8 cellular contexts compared by ENCODE assay signal in the genomic region with DNA sequence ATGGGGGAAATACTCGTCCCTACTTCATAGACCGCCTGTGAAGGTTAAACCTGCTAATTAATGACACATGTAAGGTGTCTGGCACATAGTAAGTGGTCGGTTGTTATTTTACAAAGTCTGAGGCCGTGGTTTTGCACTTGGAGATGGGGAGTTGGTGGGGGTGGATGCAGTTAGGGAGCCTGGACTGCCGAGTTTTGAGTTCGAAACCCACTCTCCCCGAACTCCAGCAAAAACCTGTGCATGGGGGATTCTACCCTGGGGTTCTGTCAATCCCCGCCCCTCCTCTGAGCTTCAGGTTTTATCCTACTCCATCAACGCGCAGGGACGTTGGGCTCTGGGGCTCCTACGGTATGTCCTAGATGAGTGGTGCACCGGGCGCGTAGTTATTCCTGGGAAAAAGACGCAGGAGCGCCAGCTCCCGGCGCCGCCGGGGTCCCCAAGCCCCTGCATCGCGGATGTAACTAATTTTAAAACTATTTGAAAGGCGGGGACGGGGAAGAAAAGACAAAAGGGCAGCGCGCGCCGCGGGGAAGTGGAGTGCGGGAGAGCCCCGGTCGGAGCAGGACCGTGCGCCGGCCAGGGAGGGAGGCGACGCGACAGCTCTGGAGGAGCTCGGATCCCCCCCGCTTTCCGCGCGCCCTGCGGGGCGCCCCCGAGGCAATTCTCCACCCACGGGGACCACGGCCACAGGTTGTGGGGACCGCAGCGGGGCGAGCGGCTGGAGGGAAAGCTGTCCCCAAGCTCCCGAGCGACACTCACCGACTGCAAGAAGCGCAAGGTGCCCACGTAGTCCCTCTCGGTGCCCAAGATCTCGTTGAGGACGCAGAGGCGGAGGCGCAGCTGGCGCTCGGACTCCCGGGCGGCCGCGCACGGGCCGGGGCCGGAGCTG.
DNase-seq lines count a peak whose midpoint lies in the region; TF ChIP-seq lines count a peak whose summit lies in the region.

No MANE protein-coding gene starts in this region.

- no peak for TF ChIP-seq CTCF in HFF-Myc (IDR thresholded peaks at IDR 0.05; ENCODE audit: low read depth, low read length, missing control alignments)
- TF ChIP-seq CTCF in astrocyte of the cerebellum (IDR thresholded peaks at IDR 0.05; ENCODE audit: low read depth, low read length, missing control alignments), result no peak

- no peaks in the 10 kb centered on the region for H3K27me3 ChIP-seq in layer of hippocampus (ENCODE audit: control insufficient read depth, insufficient read depth, low read length)

- DNase-seq in NCI-H1417 (lab: John Stamatoyannopoulos, UW), result peak in 2 of 3 experiments; percentile 20 to 45
- DNase-seq in NCI-H1417 treated with DMSO at 0.1 percent for 48 hours (lab: John Stamatoyannopoulos, UW), result no peak
- DNase-seq in HFF-Myc (ENCODE audit: extremely low read depth, low read depth), result no peak
- peak; percentile 62 for DNase-seq in NCI-H526 treated with DMSO at 0.1 percent for 48 hours (lab: John Stamatoyannopoulos, UW)
- DNase-seq in astrocyte of the cerebellum (ENCODE audit: low read depth), result no peak
- peak; percentile 44 for DNase-seq in stimulated activated naive CD4-positive, alpha-beta T cell treated with Interleukin-2 at 50 U/mL for 16 hours (lab: John Stamatoyannopoulos, UW)
- DNase-seq in GOT3 (lab: John Stamatoyannopoulos, UW), result no peak

- H3K27ac ChIP-seq in layer of hippocampus (ENCODE audit: low read depth, low read length), result peak overlapping the region; percentile 89

- H3K4me3 ChIP-seq in HFF-Myc (replicated peaks; ENCODE audit: low read depth, low read length) (peak overlapping the region; percentile 60), astrocyte of the cerebellum (ENCODE audit: low read depth, low read length) (peak overlapping the region; percentile 68)

- in situ Hi-C loops in astrocyte of the cerebellum (cut with HindIII; ENCODE audit: low sequenced_read_pairs), result no loop called here

Comparison
In these comparisons a context has a peak if more than half of its experiments do, and no peak if none do; other contexts are left out.
1. DNase-seq: peak in NCI-H1417 (2 of 3), NCI-H526 treated with DMSO at 0.1 percent for 48 hours (single experiment) and stimulated activated naive CD4-positive, alpha-beta T cell treated with Interleukin-2 at 50 U/mL for 16 hours (single experiment); none in NCI-H1417 treated with DMSO at 0.1 percent for 48 hours (single experiment), HFF-Myc (single experiment), astrocyte of the cerebellum (single experiment) and GOT3 (single experiment).